Comparison of ENCODE assay signal across 24 cellular contexts in the genomic region with DNA sequence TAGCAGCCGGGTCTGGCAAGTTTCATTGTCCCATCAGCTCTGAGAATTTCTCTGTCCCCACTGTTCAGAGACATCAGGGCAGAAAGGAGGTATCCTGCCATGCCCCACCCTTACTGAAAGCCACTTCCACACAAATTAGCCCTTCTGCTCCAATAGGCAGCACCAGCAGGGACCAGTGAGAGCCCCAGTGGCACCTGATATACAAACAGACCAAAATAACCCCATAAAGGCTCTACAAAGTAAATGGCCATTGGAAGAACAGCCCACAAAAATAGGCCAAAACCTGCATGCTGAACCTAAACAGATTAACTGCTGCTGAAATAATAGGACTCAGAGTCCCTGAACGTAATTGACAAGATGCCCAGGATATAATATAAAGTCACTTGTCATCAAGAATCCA.
"Had no signal": no experiment of that assay in that cellular context is flagged by ENCODE, and none has a peak within 500 bp of the region (broad histone marks: within the 10 kb centered on the region; RNA-seq: fewer than 3 reads in every experiment).

No MANE protein-coding gene starts in this region.

- H3K4me3 ChIP-seq: neural progenitor cell, ovary, psoas muscle, right lobe of liver, sigmoid colon, stomach, thoracic aorta, thyroid gland, tibial nerve, vagina had no signal

- H3K9me3 ChIP-seq: ovary, psoas muscle, right lobe of liver, sigmoid colon, stomach, thoracic aorta, thyroid gland, tibial nerve, vagina had no signal

- H3K27me3 ChIP-seq: neural progenitor cell, ovary, right lobe of liver, sigmoid colon, stomach, thyroid gland, tibial nerve, vagina had no signal

- DNase-seq: naive thymus-derived CD4-positive, alpha-beta T cell; natural killer cell; occipital lobe; ovary; posterior cingulate gyrus; psoas muscle; right cardiac atrium; right lobe of liver; sigmoid colon; small intestine; stimulated activated CD4-positive, alpha-beta T cell treated with anti-CD3 and anti-CD28 coated beads, Interleukin-15, amount 100 ng/mL, for 24 hours; stimulated activated CD4-positive, alpha-beta T cell treated with anti-CD3 and anti-CD28 coated beads, Interleukin-2, amount 100 ng/mL, for 24 hours; stimulated activated CD4-positive, alpha-beta T cell treated with anti-CD3 and anti-CD28 coated beads, Interleukin-2, amount 100 ng/mL, for 48 hours; stimulated activated CD4-positive, alpha-beta T cell treated with anti-CD3 and anti-CD28 coated beads, Interleukin-4, amount 100 ng/mL, for 24 hours; stimulated activated naive B cell treated with anti-CD40 and anti-IgM and Interleukin-4, amounts not matched to agents 10 μg/mL and 1 μg/mL and 100 μg/mL, for 72 hours; stimulated activated naive CD4-positive, alpha-beta T cell treated with Interleukin-2 at 50 U/mL for 16 hours; stomach; thyroid gland had no signal

- H3K4me1 ChIP-seq: neural progenitor cell, parathyroid adenoma, psoas muscle, right lobe of liver, sigmoid colon, stomach, thyroid gland, tibial nerve, vagina had no signal

- ATAC-seq: naive thymus-derived CD4-positive, alpha-beta T cell; natural killer cell; psoas muscle; right cardiac atrium; right lobe of liver; stimulated activated effector memory CD8-positive, alpha-beta T cell treated with anti-CD3 and anti-CD28 coated beads, Interleukin-12 subunit alpha, Interleukin-12 subunit beta, amount 100 ng/mL, for 72 hours; stimulated activated naive B cell treated with anti-CD40 and anti-IgM and Interleukin-4, amounts not matched to agents 10 μg/mL and 1 μg/mL and 100 μg/mL, for 72 hours had no signal

- H3K27ac ChIP-seq: neural progenitor cell, ovary, parathyroid adenoma, psoas muscle, right lobe of liver, sigmoid colon, stomach, thoracic aorta, thyroid gland, tibial nerve, vagina had no signal

- H3K36me3 ChIP-seq: neural progenitor cell, ovary, right lobe of liver, sigmoid colon, stomach, thoracic aorta, thyroid gland, tibial nerve, vagina had no signal
